9 cellular contexts compared by ENCODE assay signal in the genomic region with DNA sequence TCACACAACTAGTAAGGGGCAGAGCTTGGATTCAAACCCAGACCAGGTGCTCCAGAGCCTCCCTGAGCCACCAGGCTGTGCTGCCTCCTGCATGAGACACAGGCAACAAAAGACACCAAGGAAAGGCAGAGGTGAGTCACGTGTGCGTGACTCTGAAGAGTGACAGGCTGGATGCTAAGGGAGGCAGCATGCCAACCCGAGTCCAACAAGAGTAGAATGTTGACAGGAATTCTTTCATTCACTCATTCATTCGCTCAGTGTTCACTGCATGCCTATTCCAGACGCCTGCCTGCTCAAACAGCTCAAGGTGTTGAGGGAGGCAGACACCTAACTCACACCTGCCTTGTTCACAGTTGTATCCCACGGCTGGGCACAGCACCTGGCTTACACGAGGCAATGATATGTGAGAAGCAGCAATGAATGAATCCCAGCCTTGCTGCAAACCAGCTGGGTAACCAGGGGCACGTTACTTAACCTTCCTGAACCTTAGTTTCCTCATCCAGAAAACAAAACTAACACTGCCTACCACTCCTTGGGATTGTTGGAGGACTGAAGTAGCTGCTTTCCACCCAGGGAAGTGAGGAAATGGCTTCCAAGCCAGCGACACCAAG.
DNase-seq lines count a peak whose midpoint lies in the region; ATAC-seq and TF ChIP-seq lines count a peak whose summit lies in the region.
"Had no signal": no experiment of that assay in that cellular context is flagged by ENCODE, and none has a peak within 500 bp of the region (broad histone marks: within the 10 kb centered on the region; RNA-seq: fewer than 3 reads in every experiment).

No MANE protein-coding gene starts in this region.

- no peak for TF ChIP-seq CTCF in fibroblast of pulmonary artery (IDR thresholded peaks at IDR 0.05; ENCODE audit: low read length, missing control alignments)
- TF ChIP-seq CTCF in smooth muscle cell (IDR thresholded peaks at IDR 0.05; ENCODE audit: borderline replicate concordance, insufficient read depth, poor library complexity, severe bottlenecking), result no peak

- H3K9me3 ChIP-seq in smooth muscle cell (replicated peaks; ENCODE audit: low read depth), result no peaks in the 10 kb centered on the region
- H3K9me3 ChIP-seq: SJSA1 had no signal

- H3K4me1 ChIP-seq in smooth muscle cell (ENCODE audit: low read depth), result peaks cover 14% of the 10 kb centered on the region

- H3F3A ChIP-seq in smooth muscle cell (ENCODE audit: low read depth), result peaks cover 8% of the 10 kb centered on the region

- no peaks in the 10 kb centered on the region for H3K9me3 Mint-ChIP-seq in activated CD4-positive, alpha-beta T cell treated with anti-CD3 and anti-CD28 coated beads, Interleukin-2, amount 10 ng/mL, durations not matched to agents 24 days and 14 days

- WGBS in smooth muscle cell (ENCODE audit: low lambda C conversion rate), result 83% methylated on average over 9 of the region's 9 CpGs

- no peak overlapping the region for H2AFZ ChIP-seq in smooth muscle cell (ENCODE audit: low read depth)

- H3K27me3 ChIP-seq in smooth muscle cell (ENCODE audit: low read depth), result no peaks in the 10 kb centered on the region
- H3K27me3 ChIP-seq: SJSA1 had no signal

- H3K27ac ChIP-seq in smooth muscle cell (ENCODE audit: low read depth), result peak overlapping the region; percentile 99
- H3K27ac ChIP-seq: SJSA1 had no signal

- no peaks in the 10 kb centered on the region for H3K36me3 Mint-ChIP-seq in activated CD4-positive, alpha-beta T cell treated with anti-CD3 and anti-CD28 coated beads, Interleukin-2, amount 10 ng/mL, durations not matched to agents 24 days and 14 days (ENCODE audit: low read depth)

- intact Hi-C loops in activated CD4-positive, alpha-beta T cell treated with anti-CD3 and anti-CD28 coated beads, Interleukin-2, amount 10 ng/mL, durations not matched to agents 24 days and 14 days (cut with micrococcal nuclease), result loop anchor here (5.0 kb wide), 3 partner anchors 34 to 86 kb away; partner anchors contain the start of gene PACSIN2

- no peaks in the 10 kb centered on the region for H3K36me3 ChIP-seq in smooth muscle cell (ENCODE audit: low read depth)

- H3K27ac Mint-ChIP-seq in activated CD4-positive, alpha-beta T cell treated with anti-CD3 and anti-CD28 coated beads, Interleukin-2, amount 10 ng/mL, durations not matched to agents 24 days and 14 days, result no peak overlapping the region

- H3K79me2 ChIP-seq in smooth muscle cell (ENCODE audit: low read depth), result peaks cover 76% of the 10 kb centered on the region

- peaks cover 60% of the 10 kb centered on the region for H4K20me1 ChIP-seq in smooth muscle cell (ENCODE audit: low read depth)

- H3K4me3 ChIP-seq in fibroblast of pulmonary artery (replicated peaks; ENCODE audit: low read depth, low read length), result no peak overlapping the region
- H3K4me3 ChIP-seq in smooth muscle cell, result no peak overlapping the region
- H3K4me3 ChIP-seq: SJSA1 had no signal

- H3K4me2 ChIP-seq in smooth muscle cell, result no peak overlapping the region

- no peak overlapping the region for H3K4me3 Mint-ChIP-seq in activated CD4-positive, alpha-beta T cell treated with anti-CD3 and anti-CD28 coated beads, Interleukin-2, amount 10 ng/mL, durations not matched to agents 24 days and 14 days

- H3K4me1 Mint-ChIP-seq in activated CD4-positive, alpha-beta T cell treated with anti-CD3 and anti-CD28 coated beads, Interleukin-2, amount 10 ng/mL, durations not matched to agents 24 days and 14 days, result peaks cover 36% of the 10 kb centered on the region

- peak; percentile 17 for ATAC-seq in GM18502 (IDR thresholded peaks at IDR 0.05; ENCODE audit: poor library complexity, unreplicated experiment)

- DNase-seq in NCI-H2196 (lab: John Stamatoyannopoulos, UW; ENCODE audit: unreplicated experiment) (peak; percentile 68), fibroblast of pulmonary artery (ENCODE audit: low read depth) (peak; percentile 31), smooth muscle cell (lab: John Stamatoyannopoulos, UW; ENCODE audit: unreplicated experiment) (no peak), SK-N-DZ (ENCODE audit: low spot score) (no peak), SW 1271 (lab: John Stamatoyannopoulos, UW) (no peak), T-helper 9 cell (no peak)
- DNase-seq in activated CD4-positive, alpha-beta T cell treated with anti-CD3 and anti-CD28 coated beads, Interleukin-2, amount 10 ng/mL, durations not matched to agents 24 days and 14 days, result no peak

- H3K9ac ChIP-seq in smooth muscle cell (ENCODE audit: low read depth), result no peak overlapping the region

- H3K27me3 Mint-ChIP-seq in activated CD4-positive, alpha-beta T cell treated with anti-CD3 and anti-CD28 coated beads, Interleukin-2, amount 10 ng/mL, durations not matched to agents 24 days and 14 days, result no peaks in the 10 kb centered on the region

Comparison
In these comparisons a context has a peak if more than half of its experiments do, and no peak if none do; other contexts are left out.
1. DNase-seq: peak in NCI-H2196 (single experiment) and fibroblast of pulmonary artery (single experiment); none in smooth muscle cell (single experiment), SK-N-DZ (single experiment), SW 1271 (0 of 2), activated CD4-positive, alpha-beta T cell treated with anti-CD3 and anti-CD28 coated beads, Interleukin-2, amount 10 ng/mL, durations not matched to agents 24 days and 14 days (single experiment) and T-helper 9 cell (single experiment).